In the genomic region with DNA sequence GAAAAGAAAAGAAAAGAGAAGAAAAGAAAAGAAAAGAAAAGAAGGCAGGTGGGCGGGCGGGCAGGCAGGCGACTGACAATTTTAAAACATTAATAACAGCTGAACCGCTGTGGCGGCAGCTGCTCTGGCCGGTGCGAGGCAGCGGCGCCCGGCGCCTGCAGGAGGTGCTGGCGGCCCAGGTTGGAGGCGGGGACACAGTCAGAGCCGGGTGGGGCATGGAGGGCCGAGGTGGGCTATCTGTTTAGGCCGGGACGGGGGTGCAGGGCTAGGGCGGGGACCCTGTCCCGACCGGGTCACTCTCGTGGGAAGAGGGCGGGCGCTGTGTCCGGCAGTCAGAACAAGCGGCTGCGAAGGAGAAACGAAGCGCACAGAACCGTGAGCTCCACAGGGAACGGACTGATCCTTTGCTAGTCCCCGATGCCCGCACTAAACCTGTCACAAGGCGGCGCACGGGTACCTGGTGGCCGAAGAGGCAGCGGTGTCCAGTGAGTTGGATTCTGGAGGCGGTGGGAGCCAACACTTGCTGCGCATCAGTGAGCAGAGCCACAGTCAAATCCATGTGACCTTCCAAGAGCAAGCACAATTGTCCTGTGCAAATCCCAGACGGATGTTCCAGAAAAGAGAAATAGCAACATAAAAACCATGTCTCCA, we compare ENCODE assay signal across 9 cellular contexts. TPM values are rescaled to one million over a fixed set of nuclear protein-coding genes. Genes with fewer than 3 reads are reported as not detected.
DNase-seq lines count a peak whose midpoint lies in the region; ATAC-seq lines count a peak whose summit lies in the region.
"Had no signal": no experiment of that assay in that cellular context is flagged by ENCODE, and none has a peak within 500 bp of the region (broad histone marks: within the 10 kb centered on the region; RNA-seq: fewer than 3 reads in every experiment).

No MANE protein-coding gene starts in this region.

- CTCF ChIA-PET in CD4-positive, alpha-beta memory T cell (lab: Charles Lee; ENCODE audit: partially characterized antibody): interaction anchor here (0.9 to 2.0 kb wide), 5 partner anchors 10 to 84 kb away, joined by 3 to 8 read pairs (median 5); partner anchors contain the start of gene RNF20

- ATAC-seq in GM19397 (IDR thresholded peaks at IDR 0.05; ENCODE audit: unreplicated experiment): peak; percentile 97
- ATAC-seq in HG03460 (IDR thresholded peaks at IDR 0.05; ENCODE audit: unreplicated experiment): peak; percentile 97
- ATAC-seq in effector memory CD8-positive, alpha-beta T cell (replicated peaks): peak; percentile 93

- POLR2A ChIA-PET in CD4-positive, alpha-beta memory T cell (lab: Charles Lee; ENCODE audit: partially characterized antibody): no interaction called here

- H3K4me1 Mint-ChIP-seq in CD4-positive, alpha-beta memory T cell: peaks cover 0 to 9% (median 5%) of the 10 kb centered on the region in 4 donors
- H3K4me1 Mint-ChIP-seq in effector memory CD8-positive, alpha-beta T cell (ENCODE audit: low read depth in 2 of 2): peaks cover 6 to 8% of the 10 kb centered on the region in 2 donors

- intact Hi-C loops in CD4-positive, alpha-beta memory T cell (cut with micrococcal nuclease): no loop called here

- peak; percentile 23 to 38 (median 27) for DNase-seq in CD4-positive, alpha-beta memory T cell
- DNase-seq in NCI-H526 treated with DMSO at 0.1 percent for 48 hours (lab: John Stamatoyannopoulos, UW) (peak; percentile 41), lung microvascular endothelial cell (ENCODE audit: low read depth in 2 of 2) (peak; percentile 52 to 88)
- DNase-seq in activated CD8-positive, alpha-beta memory T cell treated with anti-CD3 and anti-CD28 coated beads for 48 hours (ENCODE audit: low read depth in 2 of 3, low spot score in 2 of 3): peak; percentile 7 to 29 (median 25)
- peak; percentile 23 to 37 (median 27) for DNase-seq in effector memory CD8-positive, alpha-beta T cell
- DNase-seq in stimulated activated CD8-positive, alpha-beta memory T cell treated with anti-CD3 and anti-CD28 coated beads, Interleukin-12 subunit alpha, Interleukin-12 subunit beta, amount 100 ng/mL, for 4 hours (ENCODE audit: low read depth): peak; percentile 15

- H3K27ac Mint-ChIP-seq in CD4-positive, alpha-beta memory T cell: no peak overlapping the region
- no peak overlapping the region for H3K27ac Mint-ChIP-seq in effector memory CD8-positive, alpha-beta T cell

- H3K4me3 Mint-ChIP-seq in CD4-positive, alpha-beta memory T cell: peak overlapping the region; percentile 49 to 78 (median 65)
- peak overlapping the region; percentile 38 to 65 for H3K4me3 Mint-ChIP-seq in effector memory CD8-positive, alpha-beta T cell

- peaks cover 37 to 47% of the 10 kb centered on the region in 2 donors for H3K27me3 Mint-ChIP-seq in CD4-positive, alpha-beta memory T cell
- peaks cover 67 to 74% of the 10 kb centered on the region in 2 donors for H3K27me3 Mint-ChIP-seq in effector memory CD8-positive, alpha-beta T cell

- H3K4me3 ChIP-seq in CD4-positive, alpha-beta memory T cell (ENCODE audit: low read length in 2 of 2): no peak overlapping the region

- H3K9me3 ChIP-seq in CD4-positive, alpha-beta memory T cell (ENCODE audit: control insufficient read depth in 1 of 2, low read length in 2 of 2): no peaks in the 10 kb centered on the region

- peaks cover 19% of the 10 kb centered on the region for H3K27me3 ChIP-seq in CD4-positive, alpha-beta memory T cell (ENCODE audit: insufficient read depth, low read length)

- H3K9me3 Mint-ChIP-seq in CD4-positive, alpha-beta memory T cell: peaks cover 0 to 8% (median 4%) of the 10 kb centered on the region in 8 donors
- H3K9me3 Mint-ChIP-seq in effector memory CD8-positive, alpha-beta T cell: no peaks in the 10 kb centered on the region

- no peak overlapping the region for H3K27ac ChIP-seq in CD4-positive, alpha-beta memory T cell (ENCODE audit: low read depth, low read length)

- H3K36me3 ChIP-seq in CD4-positive, alpha-beta memory T cell (ENCODE audit: insufficient read depth, low read length): no peaks in the 10 kb centered on the region

- no peaks in the 10 kb centered on the region for H3K36me3 Mint-ChIP-seq in CD4-positive, alpha-beta memory T cell
- H3K36me3 Mint-ChIP-seq in effector memory CD8-positive, alpha-beta T cell (ENCODE audit: insufficient read depth): peaks cover 2% of the 10 kb centered on the region

- H3K4me1 ChIP-seq in CD4-positive, alpha-beta memory T cell (ENCODE audit: insufficient read depth, low read length): peaks cover 9% of the 10 kb centered on the region

RNA-seq across cellular contexts. Expression of gene ALDOB, which starts 13.6 kb away (rescaled TPM):
- total RNA-seq in CD4-positive, alpha-beta memory T cell: not detected
- polyA plus RNA-seq in CD4-positive, alpha-beta memory T cell: not detected
- total RNA-seq in lung microvascular endothelial cell: 0.20 and 0.22 TPM in 2 replicates
- total RNA-seq: T-helper 2 cell treated with Interferon-gamma antibody and Interleukin-4, amounts not matched to agents 100 ng/mL and 5 ng/mL, for 36 hours had no signal

RNA-seq across cellular contexts. Expression of gene ZNF189, which starts 50.5 kb away (rescaled TPM):
- total RNA-seq in CD4-positive, alpha-beta memory T cell: 10 to 100 TPM; 22.1 to 23.2 TPM
- polyA plus RNA-seq in CD4-positive, alpha-beta memory T cell: 1 to 10 TPM in 1 of 2 donors, under 1 TPM in 1; 0.95 to 2.6 TPM
- 17.5 and 18.1 TPM in 2 replicates for total RNA-seq in lung microvascular endothelial cell

RNA-seq across cellular contexts. Expression of gene MRPL50, which starts 50.8 kb away (rescaled TPM):
- 10 to 100 TPM; 20.9 to 23.0 TPM for total RNA-seq in CD4-positive, alpha-beta memory T cell
- polyA plus RNA-seq in CD4-positive, alpha-beta memory T cell: 10 to 100 TPM; 18.6 to 21.0 TPM
- total RNA-seq in lung microvascular endothelial cell: 11.6 and 13.3 TPM in 2 replicates

Comparison
In these comparisons a context has a peak if more than half of its experiments do, and no peak if none do; other contexts are left out.
1. DNase-seq: peak in every context shown above with its lines; median percentile 70 in lung microvascular endothelial cell; 41 in NCI-H526 treated with DMSO at 0.1 percent for 48 hours; 27 in CD4-positive, alpha-beta memory T cell; 27 in effector memory CD8-positive, alpha-beta T cell; 25 in activated CD8-positive, alpha-beta memory T cell treated with anti-CD3 and anti-CD28 coated beads for 48 hours; 15 in stimulated activated CD8-positive, alpha-beta memory T cell treated with anti-CD3 and anti-CD28 coated beads, Interleukin-12 subunit alpha, Interleukin-12 subunit beta, amount 100 ng/mL, for 4 hours.